9 cellular contexts compared by ENCODE assay signal in the genomic region with DNA sequence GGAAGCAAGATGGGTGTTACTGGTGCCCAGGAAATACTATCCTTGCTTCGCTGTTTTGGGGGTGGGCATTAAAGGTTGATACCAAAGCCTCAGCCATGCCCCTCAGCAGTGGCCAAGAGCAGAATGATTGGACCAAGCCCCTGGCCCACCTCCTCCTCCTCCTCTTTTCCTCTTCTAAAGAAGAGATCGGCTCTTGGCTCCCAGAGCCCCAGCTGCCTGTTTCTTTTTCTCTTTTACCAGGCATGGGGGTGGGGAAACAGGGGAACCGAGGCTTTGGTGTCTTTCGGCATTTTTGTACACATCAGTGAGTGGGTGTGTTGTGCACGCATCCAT. TPM values are rescaled to one million over a fixed set of nuclear protein-coding genes. Genes with fewer than 3 reads are reported as not detected.
DNase-seq lines count a peak whose midpoint lies in the region; ATAC-seq and TF ChIP-seq lines count a peak whose summit lies in the region.
"Had no signal": no experiment of that assay in that cellular context is flagged by ENCODE, and none has a peak within 500 bp of the region (broad histone marks: within the 10 kb centered on the region; RNA-seq: fewer than 3 reads in every experiment).

No MANE protein-coding gene starts in this region.

- H3K4me2 ChIP-seq in skeletal muscle satellite cell (ENCODE audit: low read length): peak overlapping the region; percentile 96

- H3K4me3 ChIP-seq in H7 (ENCODE audit: insufficient read depth, low read depth, low read length) (peak overlapping the region; percentile 29), WERI-Rb-1 (ENCODE audit: low read depth, low read length) (peak overlapping the region; percentile 25), fibroblast of villous mesenchyme (ENCODE audit: low read depth, low read length) (peak overlapping the region; percentile 21), skeletal muscle satellite cell (ENCODE audit: low read length) (peak overlapping the region; percentile 70)

- peaks cover 83% of the 10 kb centered on the region for H3K4me1 ChIP-seq in skeletal muscle satellite cell (ENCODE audit: control insufficient read depth, insufficient read depth, low read length)

- H3K9me3 ChIP-seq in WERI-Rb-1 (ENCODE audit: severe bottlenecking) (no peaks in the 10 kb centered on the region), skeletal muscle satellite cell (replicated peaks; ENCODE audit: low read length) (no peaks in the 10 kb centered on the region)

- H3K27me3 ChIP-seq in H7 (ENCODE audit: control insufficient read depth, insufficient read depth, low read length): peaks cover 6% of the 10 kb centered on the region; the same call in 1 of the 2 replicates
- H3K27me3 ChIP-seq in WERI-Rb-1 (ENCODE audit: insufficient read depth, low read depth, severe bottlenecking): no peaks in the 10 kb centered on the region
- H3K27me3 ChIP-seq in skeletal muscle satellite cell (ENCODE audit: control insufficient read depth, insufficient read depth, low read length): no peaks in the 10 kb centered on the region

- H3K27ac ChIP-seq in WERI-Rb-1: peak overlapping the region; percentile 71

- peak overlapping the region; percentile 58 for H3K9ac ChIP-seq in skeletal muscle satellite cell (ENCODE audit: low read depth, low read length)

- DNase-seq in H7 (no peak), WERI-Rb-1 (no peak), fibroblast of villous mesenchyme (ENCODE audit: low read depth) (no peak), DMS 273 (lab: John Stamatoyannopoulos, UW; ENCODE audit: unreplicated experiment) (no peak), NCI-H1436 treated with DMSO at 0.1 percent for 48 hours (lab: John Stamatoyannopoulos, UW) (no peak)
- no peak for DNase-seq in stimulated activated CD4-positive, alpha-beta T cell treated with anti-CD3 and anti-CD28 coated beads, Interleukin-12 subunit alpha, Interleukin-12 subunit beta, amount 100 ng/mL, for 4 hours

- ATAC-seq in HG03460 (IDR thresholded peaks at IDR 0.05; ENCODE audit: unreplicated experiment): no peak

- no peaks in the 10 kb centered on the region for H3K36me3 ChIP-seq in H7 (replicated peaks; ENCODE audit: control insufficient read depth, insufficient read depth, low read length)
- H3K36me3 ChIP-seq in WERI-Rb-1: no peaks in the 10 kb centered on the region
- H3K36me3 ChIP-seq in skeletal muscle satellite cell (ENCODE audit: insufficient read depth, low read length): no peaks in the 10 kb centered on the region

- TF ChIP-seq CTCF in WERI-Rb-1 (IDR thresholded peaks at IDR 0.05; ENCODE audit: low read depth, low read length) (no peak), fibroblast of villous mesenchyme (IDR thresholded peaks at IDR 0.05; ENCODE audit: insufficient read depth, low read depth, low read length) (no peak)

RNA-seq across cellular contexts. Expression of a gene that starts 5.8 kb away (rescaled TPM):
- 13.2 and 15.2 TPM in 2 replicates for total RNA-seq in H7 (2014; rRNA removed; shearing (Covaris generic))
- total RNA-seq in fibroblast of villous mesenchyme: 19.0 and 27.2 TPM in 2 replicates
- 18.8 and 22.6 TPM in 2 replicates for total RNA-seq in skeletal muscle satellite cell (2012; rRNA removed)

RNA-seq across cellular contexts. Expression of a gene that starts 14.3 kb away (rescaled TPM):
- 85.6 and 99.9 TPM in 2 replicates for total RNA-seq in H7 (2014; rRNA removed; shearing (Covaris generic))
- total RNA-seq in fibroblast of villous mesenchyme: 46.7 and 47.9 TPM in 2 replicates
- total RNA-seq in skeletal muscle satellite cell (2012; rRNA removed): 52.7 and 58.3 TPM in 2 replicates

RNA-seq across cellular contexts. Expression of a gene that starts 31.8 kb away (rescaled TPM):
- total RNA-seq in H7 (2014; rRNA removed; shearing (Covaris generic)): 1.8 and 3.4 TPM in 2 replicates
- total RNA-seq in fibroblast of villous mesenchyme: 1.7 and 2.3 TPM in 2 replicates
- total RNA-seq in skeletal muscle satellite cell (2012; rRNA removed): 1.8 and 2.2 TPM in 2 replicates

RNA-seq across cellular contexts. Expression of a gene that starts 53.2 kb away (rescaled TPM):
- total RNA-seq in H7 (2014; rRNA removed; shearing (Covaris generic)): 44.2 and 70.0 TPM in 2 replicates
- 64.4 and 73.0 TPM in 2 replicates for total RNA-seq in fibroblast of villous mesenchyme
- total RNA-seq in skeletal muscle satellite cell (2012; rRNA removed): 40.0 and 42.8 TPM in 2 replicates

RNA-seq across cellular contexts. Expression of a gene that starts 53.3 kb away (rescaled TPM):
- 0.28 TPM in 1 of 2 replicates, not detected in the other for total RNA-seq in H7 (2014; rRNA removed; shearing (Covaris generic))
- total RNA-seq in fibroblast of villous mesenchyme: 0.97 and 4.3 TPM in 2 replicates
- 6.8 and 15.1 TPM in 2 replicates for total RNA-seq in skeletal muscle satellite cell (2012; rRNA removed)
- total RNA-seq: frontal cortex had no signal
